Comparison of ENCODE assay signal across 1 cellular context in genomic region chr17:83092186-83092585, GRCh38.
TF ChIP-seq lines count a peak whose summit lies in the region.

No MANE protein-coding gene starts in this region.

TF ChIP-seq in HepG2, 621 proteins besides CTCF, POLR2A, EP300 and RAD21 (continued from another document):
- no peak for TF ChIP-seq FOXJ3 (CRISPR knock-in tag; IDR thresholded peaks at IDR 0.05; ENCODE audit: borderline replicate concordance)
- TF ChIP-seq HIC2 (CRISPR knock-in tag; IDR thresholded peaks at IDR 0.05; ENCODE audit: low read depth) = no peak
- TF ChIP-seq ZNF547 (CRISPR knock-in tag; IDR thresholded peaks at IDR 0.05) = no peak
- TF ChIP-seq THAP9 (CRISPR knock-in tag; IDR thresholded peaks at IDR 0.05; ENCODE audit: borderline replicate concordance) = no peak
- TF ChIP-seq ZNF740 (CRISPR knock-in tag; IDR thresholded peaks at IDR 0.05) = no peak
- TF ChIP-seq HOXD1 (CRISPR knock-in tag; IDR thresholded peaks at IDR 0.05) = no peak
- no peak for TF ChIP-seq ZNF749 (CRISPR knock-in tag; IDR thresholded peaks at IDR 0.05; ENCODE audit: borderline replicate concordance)
- no peak for TF ChIP-seq ZNF567 (CRISPR knock-in tag; IDR thresholded peaks at IDR 0.05; ENCODE audit: borderline replicate concordance)
TF ChIP-seq in HepG2: peak in this region for 0.
